30 cellular contexts compared by ENCODE assay signal in genomic region chr13:28128030-28128429, GRCh38. TPM values are rescaled to one million over a fixed set of nuclear protein-coding genes. Genes with fewer than 3 reads are reported as not detected.
"Had no signal": no experiment of that assay in that cellular context is flagged by ENCODE, and none has a peak within 500 bp of the region (broad histone marks: within the 10 kb centered on the region; RNA-seq: fewer than 3 reads in every experiment).

No MANE protein-coding gene starts in this region.

- DNase-seq: activated CD4-positive, alpha-beta T cell treated with anti-CD3 and anti-CD28 coated beads for 48 hours; activated CD4-positive, alpha-beta T cell treated with anti-CD3 and anti-CD28 coated beads, Interleukin-2, amount 50 U/mL, for 48 hours; activated CD8-positive, alpha-beta memory T cell treated with anti-CD3 and anti-CD28 coated beads, Interleukin-2, amount 50 U/mL, for 4 hours; activated effector memory CD4-positive, alpha-beta T cell treated with anti-CD3 and anti-CD28 coated beads, Interleukin-2, amount 50 U/mL, for 16 hours; activated naive CD4-positive, alpha-beta T cell treated with anti-CD3 and anti-CD28 coated beads for 36 hours; activated T-cell treated with anti-CD3 and anti-CD28 coated beads, Interleukin-2, amount 50 U/mL, for 1 hour; amniotic stem cell; brain microvascular endothelial cell; endodermal cell; head of caudate nucleus; hypothalamus; immature natural killer cell; kidney; left colon; naive thymus-derived CD8-positive, alpha-beta T cell; occipital lobe; right cardiac atrium; spleen; uterus; WERI-Rb-1 had no signal

- H3K4me1 Mint-ChIP-seq: endodermal cell, immature natural killer cell, neural progenitor cell had no signal

- H3K27ac Mint-ChIP-seq: activated naive CD4-positive, alpha-beta T cell treated with anti-CD3 and anti-CD28 coated beads for 36 hours; activated T-helper 1 cell treated with anti-CD3 and anti-CD28 coated beads, Interleukin-12 subunit alpha, Interleukin-12 subunit beta, Interleukin-2, Interleukin-4 antibody, amounts not matched to agents 30 ng/mL and 10 ng/mL and 1 ng/mL, durations not matched to agents 14 hours and 24 hours and 36 hours; dendritic cell treated with granulocyte-macrophage colony-stimulating factor and Interleukin-4, amounts not matched to agents 40 ng/mL and 50 ng/mL, for 4 days; endodermal cell; immature natural killer cell; neural progenitor cell; stimulated activated naive CD8-positive, alpha-beta T cell treated with anti-CD3 and anti-CD28 coated beads, Interleukin-15, Interleukin-2, amounts not matched to agents 100 ng/mL and 50 ng/mL, for 24 hours; type B pancreatic cell had no signal

- H3K9me3 Mint-ChIP-seq: activated naive CD4-positive, alpha-beta T cell treated with anti-CD3 and anti-CD28 coated beads for 36 hours; activated T-helper 1 cell treated with anti-CD3 and anti-CD28 coated beads, Interleukin-12 subunit alpha, Interleukin-12 subunit beta, Interleukin-2, Interleukin-4 antibody, amounts not matched to agents 30 ng/mL and 10 ng/mL and 1 ng/mL, durations not matched to agents 14 hours and 24 hours and 36 hours; dendritic cell treated with granulocyte-macrophage colony-stimulating factor and Interleukin-4, amounts not matched to agents 40 ng/mL and 50 ng/mL, for 4 days; endodermal cell; immature natural killer cell; naive thymus-derived CD8-positive, alpha-beta T cell; neural progenitor cell; stimulated activated naive CD8-positive, alpha-beta T cell treated with anti-CD3 and anti-CD28 coated beads, Interleukin-15, Interleukin-2, amounts not matched to agents 100 ng/mL and 50 ng/mL, for 24 hours; type B pancreatic cell had no signal

- H3K27me3 Mint-ChIP-seq: dendritic cell treated with granulocyte-macrophage colony-stimulating factor and Interleukin-4, amounts not matched to agents 40 ng/mL and 50 ng/mL, for 4 days; naive thymus-derived CD8-positive, alpha-beta T cell; stimulated activated naive CD8-positive, alpha-beta T cell treated with anti-CD3 and anti-CD28 coated beads, Interleukin-15, Interleukin-2, amounts not matched to agents 100 ng/mL and 50 ng/mL, for 24 hours; type B pancreatic cell had no signal

- H3K36me3 Mint-ChIP-seq: immature natural killer cell; naive thymus-derived CD8-positive, alpha-beta T cell; neural progenitor cell; type B pancreatic cell had no signal

- ATAC-seq: activated CD4-positive, CD25-positive, alpha-beta regulatory T cell treated with anti-CD3 and anti-CD28 coated beads, Interleukin-2, amount 50 U/mL, for 24 hours; esophagus mucosa; left colon; naive thymus-derived CD8-positive, alpha-beta T cell; right cardiac atrium had no signal

- H3K4me3 Mint-ChIP-seq: activated naive CD4-positive, alpha-beta T cell treated with anti-CD3 and anti-CD28 coated beads for 36 hours; activated T-helper 1 cell treated with anti-CD3 and anti-CD28 coated beads, Interleukin-12 subunit alpha, Interleukin-12 subunit beta, Interleukin-2, Interleukin-4 antibody, amounts not matched to agents 30 ng/mL and 10 ng/mL and 1 ng/mL, durations not matched to agents 14 hours and 24 hours and 36 hours; dendritic cell treated with granulocyte-macrophage colony-stimulating factor and Interleukin-4, amounts not matched to agents 40 ng/mL and 50 ng/mL, for 4 days; endodermal cell; immature natural killer cell; naive thymus-derived CD8-positive, alpha-beta T cell; neural progenitor cell; stimulated activated naive CD8-positive, alpha-beta T cell treated with anti-CD3 and anti-CD28 coated beads, Interleukin-15, Interleukin-2, amounts not matched to agents 100 ng/mL and 50 ng/mL, for 24 hours; type B pancreatic cell had no signal

RNA-seq across cellular contexts. Expression of gene FLT3, which starts 27.7 kb away (rescaled TPM):
- total RNA-seq: activated CD8-positive, alpha-beta memory T cell treated with anti-CD3 and anti-CD28 coated beads for 36 hours; activated naive CD4-positive, alpha-beta T cell treated with anti-CD3 and anti-CD28 coated beads for 36 hours; activated T-helper 1 cell treated with anti-CD3 and anti-CD28 coated beads, Interleukin-12 subunit alpha, Interleukin-12 subunit beta, Interleukin-2, Interleukin-4 antibody, amounts not matched to agents 30 ng/mL and 10 ng/mL and 1 ng/mL, durations not matched to agents 14 hours and 24 hours and 36 hours; astrocyte; pulmonary artery endothelial cell had no signal
